In the genomic region with DNA sequence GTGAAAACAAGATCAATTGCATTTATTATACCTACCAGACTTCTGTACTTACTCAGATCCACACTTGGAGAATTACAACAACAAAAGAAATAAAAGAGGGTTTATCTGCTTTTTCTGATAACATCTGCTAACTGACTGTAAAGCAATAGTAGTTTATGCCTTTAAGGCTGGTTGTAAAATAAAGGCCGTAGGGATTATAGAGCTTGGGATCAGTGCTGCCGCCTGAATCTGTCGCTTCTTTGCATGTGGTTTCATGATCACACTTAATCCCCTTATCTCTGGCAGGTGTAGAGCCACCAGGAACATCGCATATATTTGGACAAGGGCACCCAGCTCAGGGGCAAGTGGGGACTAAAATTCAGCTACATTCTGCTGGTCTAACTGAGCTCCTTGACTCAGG, we compare ENCODE assay signal across 8 cellular contexts.
"Had no signal": no experiment of that assay in that cellular context is flagged by ENCODE, and none has a peak within 500 bp of the region (broad histone marks: within the 10 kb centered on the region; RNA-seq: fewer than 3 reads in every experiment).

No MANE protein-coding gene starts in this region.

- H3K36me3 ChIP-seq: tibial artery had no signal

- ATAC-seq: body of pancreas had no signal

- H3K27me3 ChIP-seq: body of pancreas, tibial artery had no signal

- H3K9ac ChIP-seq: parathyroid adenoma had no signal

- H3K4me3 ChIP-seq: body of pancreas, skin epidermis, tibial artery had no signal

- H3K27ac ChIP-seq: body of pancreas, parathyroid adenoma, skin epidermis, tibial artery had no signal

- H3K9me3 ChIP-seq: body of pancreas, tibial artery had no signal

- DNase-seq: activated effector memory CD4-positive, alpha-beta T cell treated with Interleukin-2 at 50 U/mL for 16 hours; amniotic stem cell; body of pancreas; immature natural killer cell; retina; tibial artery had no signal

- H3K4me1 ChIP-seq: body of pancreas, parathyroid adenoma, tibial artery had no signal
